ENCODE assay signal across 25 cellular contexts in the genomic region with DNA sequence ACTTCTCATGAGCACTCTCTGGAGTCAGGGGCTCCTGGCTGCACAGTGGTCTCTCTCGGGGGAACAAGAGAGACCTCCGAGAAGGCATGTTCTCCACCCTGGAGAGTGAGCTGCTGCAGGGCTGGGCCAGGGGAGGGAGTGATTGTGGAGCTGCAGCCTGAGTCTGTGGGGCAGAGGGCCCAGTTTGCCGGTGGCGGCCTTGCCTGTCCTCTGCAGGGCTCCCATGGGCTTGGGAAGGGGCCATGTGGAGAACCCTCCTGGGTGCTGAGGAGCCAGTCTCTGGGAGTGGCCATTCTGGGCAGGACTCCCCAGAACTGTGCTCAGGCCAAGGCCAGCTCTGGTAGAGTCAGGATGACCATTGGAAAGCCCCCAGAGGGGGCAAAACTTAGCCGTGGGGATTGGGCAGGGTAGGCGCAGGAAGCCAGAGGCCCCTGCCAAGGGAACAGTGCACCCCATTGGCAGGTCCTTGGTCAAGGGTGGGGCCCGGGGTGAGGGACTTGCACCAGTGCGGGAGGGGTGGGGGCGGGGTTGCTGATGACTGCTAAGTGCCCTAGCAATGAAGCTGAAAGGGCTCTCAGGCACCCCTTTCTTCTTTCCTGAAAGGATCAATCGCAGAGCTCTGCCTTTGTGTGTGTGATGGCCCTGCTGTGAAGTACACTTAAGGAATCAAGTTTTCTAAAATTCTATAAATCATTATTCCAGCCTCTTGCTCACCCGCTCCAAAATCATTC.
DNase-seq lines count a peak whose midpoint lies in the region; ATAC-seq, FAIRE-seq and TF ChIP-seq lines count a peak whose summit lies in the region.
"Had no signal": no experiment of that assay in that cellular context is flagged by ENCODE, and none has a peak within 500 bp of the region (broad histone marks: within the 10 kb centered on the region; RNA-seq: fewer than 3 reads in every experiment).

No MANE protein-coding gene starts in this region.

- peak; percentile 41 for FAIRE-seq in GM18507 (lab: Jason Lieb, UNC)
- FAIRE-seq: bronchial epithelial cell, colon, HTR-8/SVneo had no signal

- H3K27ac ChIP-seq in BLaER1 treated with 17β-estradiol and CSF1 and Interleukin-3, amounts not matched to agents 10 nM and 100 nM, result no peak overlapping the region
- H3K27ac ChIP-seq in osteoblast (ENCODE audit: low read depth, low read length), result no peak overlapping the region
- no peak overlapping the region for H3K27ac ChIP-seq in Peyer's patch
- H3K27ac ChIP-seq: foreskin keratinocyte, heart right ventricle, neural progenitor cell, stomach, tibial nerve had no signal

- H3K27me3 Mint-ChIP-seq in activated CD8-positive, alpha-beta T cell treated with anti-CD3 and anti-CD28 coated beads, Interleukin-2, amount 10 ng/mL, durations not matched to agents 7 days and 5 days (ENCODE audit: low read depth), result peaks cover 35% of the 10 kb centered on the region

- H3K4me2 ChIP-seq in BLaER1 treated with 17β-estradiol and CSF1 and Interleukin-3, amounts not matched to agents 10 nM and 100 nM, result peak overlapping the region; percentile 55 to 95 (median 72)
- H3K4me2 ChIP-seq in osteoblast (ENCODE audit: insufficient read depth, low read length), result no peak overlapping the region

- H3K4me1 ChIP-seq in BLaER1 treated with 17β-estradiol and CSF1 and Interleukin-3, amounts not matched to agents 10 nM and 100 nM, result peaks cover 11 to 41% (median 25%) of the 10 kb centered on the region in 10 experiments
- H3K4me1 ChIP-seq in osteoblast (ENCODE audit: insufficient read depth, low read length) (no peaks in the 10 kb centered on the region), Peyer's patch (peaks cover 0 to 8% (median 0%) of the 10 kb centered on the region in 4 donors)
- H3K4me1 ChIP-seq: foreskin keratinocyte, heart right ventricle, stomach, tibial nerve had no signal

- POLR2A ChIA-PET in activated CD8-positive, alpha-beta T cell treated with anti-CD3 and anti-CD28 coated beads, Interleukin-2, amount 10 ng/mL, durations not matched to agents 7 days and 5 days (lab: Charles Lee), result interaction anchor here (0.6 kb wide), 1 partner anchor 62 kb away, joined by 3 read pairs; no protein-coding TSS in a partner anchor

- H3K4me1 Mint-ChIP-seq in activated CD8-positive, alpha-beta T cell treated with anti-CD3 and anti-CD28 coated beads, Interleukin-2, amount 10 ng/mL, durations not matched to agents 7 days and 5 days (ENCODE audit: low read depth), result peaks cover 47% of the 10 kb centered on the region

- no peak for TF ChIP-seq POLR2A in Peyer's patch (IDR thresholded peaks at IDR 0.05)

- H3K36me3 Mint-ChIP-seq in activated CD8-positive, alpha-beta T cell treated with anti-CD3 and anti-CD28 coated beads, Interleukin-2, amount 10 ng/mL, durations not matched to agents 7 days and 5 days (ENCODE audit: low read depth), result no peaks in the 10 kb centered on the region
- H3K36me3 Mint-ChIP-seq: activated naive CD4-positive, alpha-beta T cell treated with anti-CD3 and anti-CD28 coated beads, Interleukin-2, amount 10 ng/mL, durations not matched to agents 7 days and 5 days; CD14-positive monocyte; neural progenitor cell had no signal

- CTCF ChIA-PET in activated CD8-positive, alpha-beta T cell treated with anti-CD3 and anti-CD28 coated beads, Interleukin-2, amount 10 ng/mL, durations not matched to agents 7 days and 5 days (lab: Charles Lee), result no interaction called here

- peaks cover 89 to 99% (median 98%) of the 10 kb centered on the region in 11 experiments for H3K27me3 ChIP-seq in BLaER1 treated with 17β-estradiol and CSF1 and Interleukin-3, amounts not matched to agents 10 nM and 100 nM
- peaks cover 17% of the 10 kb centered on the region for H3K27me3 ChIP-seq in osteoblast (ENCODE audit: insufficient read depth, low read length)
- no peaks in the 10 kb centered on the region for H3K27me3 ChIP-seq in Peyer's patch
- H3K27me3 ChIP-seq: foreskin keratinocyte, neural progenitor cell, tibial nerve had no signal

- peaks cover 0 to 65% (median 44%) of the 10 kb centered on the region in 11 experiments; a peak in 15 of 22 replicates for H4K20me1 ChIP-seq in BLaER1 treated with 17β-estradiol and CSF1 and Interleukin-3, amounts not matched to agents 10 nM and 100 nM
- H4K20me1 ChIP-seq in osteoblast (ENCODE audit: insufficient read depth, low read length), result no peaks in the 10 kb centered on the region

- no peaks in the 10 kb centered on the region for H3K9me3 Mint-ChIP-seq in activated CD8-positive, alpha-beta T cell treated with anti-CD3 and anti-CD28 coated beads, Interleukin-2, amount 10 ng/mL, durations not matched to agents 7 days and 5 days (ENCODE audit: insufficient read depth)
- H3K9me3 Mint-ChIP-seq: activated naive CD4-positive, alpha-beta T cell treated with anti-CD3 and anti-CD28 coated beads, Interleukin-2, amount 10 ng/mL, durations not matched to agents 7 days and 5 days; activated T-cell treated with anti-CD3 and anti-CD28 coated beads, Interleukin-2, amount 50 U/mL, for 72 hours; H9; neural progenitor cell had no signal

- peaks cover 0 to 16% (median 3%) of the 10 kb centered on the region in 11 experiments; a peak in 9 of 22 replicates for H3K9me3 ChIP-seq in BLaER1 treated with 17β-estradiol and CSF1 and Interleukin-3, amounts not matched to agents 10 nM and 100 nM (replicated peaks in 1 of 11)
- H3K9me3 ChIP-seq in osteoblast (ENCODE audit: low read depth, low read length) (no peaks in the 10 kb centered on the region), Peyer's patch (peaks cover 0 to 4% (median 0%) of the 10 kb centered on the region in 4 donors)
- H3K9me3 ChIP-seq: mucosa of descending colon, tibial nerve had no signal

- H3K4me3 Mint-ChIP-seq in activated CD8-positive, alpha-beta T cell treated with anti-CD3 and anti-CD28 coated beads, Interleukin-2, amount 10 ng/mL, durations not matched to agents 7 days and 5 days, result peak overlapping the region; percentile 61
- H3K4me3 Mint-ChIP-seq: activated naive CD4-positive, alpha-beta T cell treated with anti-CD3 and anti-CD28 coated beads, Interleukin-2, amount 10 ng/mL, durations not matched to agents 7 days and 5 days; activated T-cell treated with anti-CD3 and anti-CD28 coated beads, Interleukin-2, amount 50 U/mL, for 72 hours; CD14-positive monocyte; H9; neural progenitor cell had no signal

- H3K4me3 ChIP-seq in BLaER1 treated with 17β-estradiol and CSF1 and Interleukin-3, amounts not matched to agents 10 nM and 100 nM, result no peak overlapping the region
- H3K4me3 ChIP-seq in osteoblast (ENCODE audit: insufficient read depth, low read length) (no peak overlapping the region), Peyer's patch (no peak overlapping the region)
- H3K4me3 ChIP-seq: heart right ventricle, lung, mucosa of descending colon, stomach, tibial nerve had no signal

- no peak for TF ChIP-seq CTCF in osteoblast (IDR thresholded peaks at IDR 0.05; ENCODE audit: extremely low read depth, low read depth, low read length)
- no peak for TF ChIP-seq CTCF in Peyer's patch (IDR thresholded peaks at IDR 0.05)

- no peak for DNase-seq in GM18507 (ENCODE audit: extremely low spot score, insufficient read length, low read depth)
- DNase-seq in activated CD8-positive, alpha-beta T cell treated with anti-CD3 and anti-CD28 coated beads, Interleukin-2, amount 10 ng/mL, durations not matched to agents 7 days and 5 days, result peak; percentile 23
- no peak for DNase-seq in osteoblast (ENCODE audit: insufficient read length, low spot score, missing footprints)
- no peak for DNase-seq in Peyer's patch
- no peak for DNase-seq in stimulated activated CD4-positive, alpha-beta T cell treated with anti-CD3 and anti-CD28 coated beads, Interleukin-15, amount 100 ng/mL, for 24 hours
- DNase-seq: effector memory CD4-positive, alpha-beta T cell; foreskin keratinocyte; heart right ventricle; mucosa of descending colon; NCI-H187 treated with DMSO at 0.1 percent for 48 hours; stomach had no signal

- H3K36me3 ChIP-seq in BLaER1 treated with 17β-estradiol and CSF1 and Interleukin-3, amounts not matched to agents 10 nM and 100 nM, result no peaks in the 10 kb centered on the region
- no peaks in the 10 kb centered on the region for H3K36me3 ChIP-seq in osteoblast (ENCODE audit: insufficient read depth, low read length)
- no peaks in the 10 kb centered on the region for H3K36me3 ChIP-seq in Peyer's patch
- H3K36me3 ChIP-seq: heart right ventricle, neural progenitor cell, stomach, tibial nerve had no signal

- H3K9ac ChIP-seq in BLaER1 treated with 17β-estradiol and CSF1 and Interleukin-3, amounts not matched to agents 10 nM and 100 nM, result no peak overlapping the region
- H3K9ac ChIP-seq: neural progenitor cell had no signal

- H3K27ac Mint-ChIP-seq in activated CD8-positive, alpha-beta T cell treated with anti-CD3 and anti-CD28 coated beads, Interleukin-2, amount 10 ng/mL, durations not matched to agents 7 days and 5 days, result peak overlapping the region; percentile 83
- H3K27ac Mint-ChIP-seq: activated naive CD4-positive, alpha-beta T cell treated with anti-CD3 and anti-CD28 coated beads, Interleukin-2, amount 10 ng/mL, durations not matched to agents 7 days and 5 days; activated T-cell treated with anti-CD3 and anti-CD28 coated beads, Interleukin-2, amount 50 U/mL, for 72 hours; CD14-positive monocyte; neural progenitor cell; progenitor cell of endocrine pancreas had no signal

- ATAC-seq in HG03139 (IDR thresholded peaks at IDR 0.05; ENCODE audit: unreplicated experiment) (peak; percentile 7), HG02981 (IDR thresholded peaks at IDR 0.05; ENCODE audit: unreplicated experiment) (no peak)
- ATAC-seq in activated CD8-positive, alpha-beta T cell treated with anti-CD3 and anti-CD28 coated beads, Interleukin-2, amount 10 ng/mL, durations not matched to agents 7 days and 5 days, result no peak
- ATAC-seq: foreskin keratinocyte, heart right ventricle had no signal

- no peaks in the 10 kb centered on the region for H3K79me2 ChIP-seq in osteoblast (ENCODE audit: insufficient read depth, low read length)

- no peak overlapping the region for H2AFZ ChIP-seq in osteoblast (ENCODE audit: low read length)
- H2AFZ ChIP-seq: neural progenitor cell had no signal
